ENCODE assay signal across 8 cellular contexts in the genomic region with DNA sequence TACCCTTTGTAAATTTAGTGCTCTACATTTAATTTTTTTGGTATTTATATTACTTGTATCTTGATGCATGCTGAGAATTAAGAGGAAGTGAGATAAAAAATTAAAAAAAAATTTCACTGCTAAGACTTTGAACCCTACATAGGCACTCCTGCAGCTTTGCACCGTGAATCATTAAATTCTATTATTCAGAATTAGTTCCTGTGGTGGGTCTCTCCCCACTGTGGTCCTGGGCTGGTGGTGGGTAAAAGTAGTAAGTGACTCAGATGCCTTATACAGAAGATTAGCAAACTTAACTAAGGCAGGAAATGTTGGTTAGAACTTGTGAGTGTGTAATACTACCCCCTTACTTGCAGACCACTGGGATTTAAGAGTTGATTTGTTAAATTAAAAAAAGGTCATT.
DNase-seq lines count a peak whose midpoint lies in the region; ATAC-seq and TF ChIP-seq lines count a peak whose summit lies in the region.

No MANE protein-coding gene starts in this region.

- no peak for TF ChIP-seq POLR2A in lower leg skin (IDR thresholded peaks at IDR 0.05)

- DNase-seq in NCI-H226: peak; percentile 79
- peak; percentile 65 for DNase-seq in brain microvascular endothelial cell
- peak; percentile 15 for DNase-seq in stimulated activated CD8-positive, alpha-beta memory T cell treated with anti-CD3 and anti-CD28 coated beads, Interleukin-12 subunit alpha, Interleukin-12 subunit beta, amount 100 ng/mL, for 4 hours (ENCODE audit: low read depth)
- DNase-seq in lower leg skin (ENCODE audit: low spot score in 2 of 2): no peak
- no peak for DNase-seq in SKM-1 treated with dmso at 0.1 percent for 144 hours (lab: John Stamatoyannopoulos, UW; ENCODE audit: unreplicated experiment)
- no peak for DNase-seq in left cardiac atrium

- TF ChIP-seq CTCF in brain microvascular endothelial cell (IDR thresholded peaks at IDR 0.05; ENCODE audit: low read depth, low read length, missing control alignments) (no peak), lower leg skin (IDR thresholded peaks at IDR 0.05) (no peak)

- peaks cover 43% of the 10 kb centered on the region for H3K36me3 ChIP-seq in brain microvascular endothelial cell (replicated peaks)

- ATAC-seq in GM21825 (IDR thresholded peaks at IDR 0.05; ENCODE audit: unreplicated experiment) (peak; percentile 48), HG02623 (IDR thresholded peaks at IDR 0.05; ENCODE audit: unreplicated experiment) (no peak), left cardiac atrium (no peak)

- intact Hi-C loops in lower leg skin (cut with DNase I; ENCODE audit: low total_unique reads): no loop called here
- intact Hi-C loops in left cardiac atrium (cut with DNase I): loop anchor here (10.0 kb wide), 2 partner anchors 73 to 193 kb away; no protein-coding TSS in a partner anchor

- no peak overlapping the region for H3K27ac ChIP-seq in brain microvascular endothelial cell

- H3K4me3 ChIP-seq in brain microvascular endothelial cell (ENCODE audit: low read depth, low read length) (no peak overlapping the region), lower leg skin (ENCODE audit: low read depth, poor library complexity, severe bottlenecking) (no peak overlapping the region)

- in situ Hi-C loops in brain microvascular endothelial cell (cut with HindIII; ENCODE audit: low pct_ligation_motif_present, low sequenced_read_pairs): no loop called here

- no peaks in the 10 kb centered on the region for H3K27me3 ChIP-seq in brain microvascular endothelial cell (replicated peaks)

- WGBS in lower leg skin, 2 donors: 73 to 79% methylated on average over 1 of the region's 1 CpG

Comparison
In these comparisons a context has a peak if more than half of its experiments do, and no peak if none do; other contexts are left out.
1. DNase-seq: peak in NCI-H226 (single experiment), brain microvascular endothelial cell (single experiment) and stimulated activated CD8-positive, alpha-beta memory T cell treated with anti-CD3 and anti-CD28 coated beads, Interleukin-12 subunit alpha, Interleukin-12 subunit beta, amount 100 ng/mL, for 4 hours (single experiment); none in lower leg skin (0 of 2), SKM-1 treated with dmso at 0.1 percent for 144 hours (single experiment) and left cardiac atrium (single experiment).